Comparison of ENCODE assay signal across 14 cellular contexts in genomic region chr2:157785866-157786662, GRCh38.
DNase-seq lines count a peak whose midpoint lies in the region; FAIRE-seq and TF ChIP-seq lines count a peak whose summit lies in the region.
"Had no signal": no experiment of that assay in that cellular context is flagged by ENCODE, and none has a peak within 500 bp of the region (broad histone marks: within the 10 kb centered on the region; RNA-seq: fewer than 3 reads in every experiment).

No MANE protein-coding gene starts in this region.

- no peak overlapping the region for H3K4me3 ChIP-seq in fibroblast of the aortic adventitia (ENCODE audit: low read depth, low read length)
- no peak overlapping the region for H3K4me3 ChIP-seq in suprapubic skin

- 74% methylated on average over 6 of the region's 6 CpGs for WGBS in suprapubic skin

- no peaks in the 10 kb centered on the region for H3K27me3 Mint-ChIP-seq in activated naive CD8-positive, alpha-beta T cell
- H3K27me3 Mint-ChIP-seq in activated naive CD8-positive, alpha-beta T cell treated with anti-CD3 and anti-CD28 coated beads for 36 hours = no peaks in the 10 kb centered on the region
- H3K27me3 Mint-ChIP-seq: central memory CD8-positive, alpha-beta T cell had no signal

- no peak for DNase-seq in activated naive CD8-positive, alpha-beta T cell treated with anti-CD3 and anti-CD28 coated beads for 36 hours
- DNase-seq in fibroblast of the aortic adventitia (ENCODE audit: low read depth) (peak; percentile 29), suprapubic skin (ENCODE audit: low spot score in 2 of 2) (no peak), CD1c-positive myeloid dendritic cell (ENCODE audit: extremely low spot score) (no peak), GM19239 (ENCODE audit: insufficient read length, low spot score) (no peak)
- DNase-seq in stimulated activated CD4-positive, alpha-beta T cell treated with anti-CD3 and anti-CD28 coated beads, Interleukin-2, amount 100 ng/mL, for 24 hours = no peak
- DNase-seq: Kasumi-1; NK-92 treated with Interleukin-12 subunit alpha and Interleukin-12 subunit beta, amount 100 ng/mL, for 24 hours had no signal

- no peaks in the 10 kb centered on the region for H3K9me3 Mint-ChIP-seq in activated naive CD8-positive, alpha-beta T cell (ENCODE audit: low read depth)
- H3K9me3 Mint-ChIP-seq in activated naive CD8-positive, alpha-beta T cell treated with anti-CD3 and anti-CD28 coated beads for 36 hours = no peaks in the 10 kb centered on the region
- H3K9me3 Mint-ChIP-seq: central memory CD8-positive, alpha-beta T cell had no signal

- H3K36me3 ChIP-seq in suprapubic skin = no peaks in the 10 kb centered on the region
- H3K36me3 ChIP-seq: neutrophil had no signal

- H3K27ac Mint-ChIP-seq in activated naive CD8-positive, alpha-beta T cell = peak overlapping the region; percentile 13
- H3K27ac Mint-ChIP-seq in activated naive CD8-positive, alpha-beta T cell treated with anti-CD3 and anti-CD28 coated beads for 36 hours = no peak overlapping the region

- no peak for FAIRE-seq in GM19239 (lab: Jason Lieb, UNC)
- FAIRE-seq: A204.1 had no signal

- TF ChIP-seq EP300 in suprapubic skin (IDR thresholded peaks at IDR 0.05) = no peak

- no peaks in the 10 kb centered on the region for H3K27me3 ChIP-seq in suprapubic skin
- H3K27me3 ChIP-seq: neutrophil had no signal

- no peak overlapping the region for H3K4me3 Mint-ChIP-seq in activated naive CD8-positive, alpha-beta T cell
- no peak overlapping the region for H3K4me3 Mint-ChIP-seq in activated naive CD8-positive, alpha-beta T cell treated with anti-CD3 and anti-CD28 coated beads for 36 hours
- H3K4me3 Mint-ChIP-seq: central memory CD8-positive, alpha-beta T cell had no signal

- H3K27ac ChIP-seq in VCaP = peak overlapping the region; percentile 84
- peak overlapping the region; percentile 28 for H3K27ac ChIP-seq in suprapubic skin
- H3K27ac ChIP-seq: HL-60, neutrophil had no signal

- no peak for TF ChIP-seq CTCF in VCaP (conservative IDR thresholded peaks at IDR 0.05)
- TF ChIP-seq CTCF in fibroblast of the aortic adventitia (IDR thresholded peaks at IDR 0.05; ENCODE audit: insufficient read depth, low read length) = no peak
- TF ChIP-seq CTCF in suprapubic skin (IDR thresholded peaks at IDR 0.05) = no peak

- no peaks in the 10 kb centered on the region for H3K9me3 ChIP-seq in suprapubic skin
- H3K9me3 ChIP-seq: neutrophil had no signal

- H3K4me1 ChIP-seq in suprapubic skin = peaks cover 90% of the 10 kb centered on the region

- no peak for TF ChIP-seq POLR2A in suprapubic skin (IDR thresholded peaks at IDR 0.05)

- peaks cover 6% of the 10 kb centered on the region for H3K36me3 Mint-ChIP-seq in activated naive CD8-positive, alpha-beta T cell
- peaks cover 2% of the 10 kb centered on the region for H3K36me3 Mint-ChIP-seq in activated naive CD8-positive, alpha-beta T cell treated with anti-CD3 and anti-CD28 coated beads for 36 hours

- peaks cover 46% of the 10 kb centered on the region for H3K4me1 Mint-ChIP-seq in activated naive CD8-positive, alpha-beta T cell (ENCODE audit: low read depth)
- peaks cover 36% of the 10 kb centered on the region for H3K4me1 Mint-ChIP-seq in activated naive CD8-positive, alpha-beta T cell treated with anti-CD3 and anti-CD28 coated beads for 36 hours
